Comparison of ENCODE assay signal across 19 cellular contexts in genomic region chr13:77437267-77437666, GRCh38.
DNase-seq lines count a peak whose midpoint lies in the region; FAIRE-seq and TF ChIP-seq lines count a peak whose summit lies in the region.
"Had no signal": no experiment of that assay in that cellular context is flagged by ENCODE, and none has a peak within 500 bp of the region (broad histone marks: within the 10 kb centered on the region; RNA-seq: fewer than 3 reads in every experiment).

No MANE protein-coding gene starts in this region.

- no peak overlapping the region for H3K4me2 ChIP-seq in trophoblast cell (ENCODE audit: low read length)
- H3K4me2 ChIP-seq: BLaER1, GM23338 had no signal

- H3K27me3 ChIP-seq in trophoblast cell (ENCODE audit: insufficient read depth, low read length): no peaks in the 10 kb centered on the region
- H3K27me3 ChIP-seq in vagina: no peaks in the 10 kb centered on the region
- no peaks in the 10 kb centered on the region for H3K27me3 ChIP-seq in adrenal gland
- H3K27me3 ChIP-seq: BLaER1 had no signal

- no peak overlapping the region for H4K91ac ChIP-seq in trophoblast cell (ENCODE audit: low read depth, low read length)

- H2AFZ ChIP-seq in trophoblast cell (ENCODE audit: insufficient read depth, low read length, poor library complexity): no peak overlapping the region
- H2AFZ ChIP-seq: GM23338 had no signal

- H3K9ac ChIP-seq in trophoblast cell (ENCODE audit: low read length): no peak overlapping the region
- H3K9ac ChIP-seq: BLaER1 had no signal

- H3K9me3 ChIP-seq in trophoblast cell (ENCODE audit: insufficient read depth, low read depth, low read length) (no peaks in the 10 kb centered on the region), vagina (no peaks in the 10 kb centered on the region), adrenal gland (replicated peaks in 1 of 3) (no peaks in the 10 kb centered on the region)

- peak overlapping the region; percentile 67 for H3K23ac ChIP-seq in trophoblast cell (ENCODE audit: low read length)

- H4K8ac ChIP-seq in trophoblast cell (ENCODE audit: low read depth, low read length): no peak overlapping the region

- no peak overlapping the region for H2AK5ac ChIP-seq in trophoblast cell (ENCODE audit: low read length)

- H2BK5ac ChIP-seq in trophoblast cell (ENCODE audit: low read depth, low read length, poor library complexity): no peak overlapping the region

- DNase-seq in NCI-H2029 (lab: John Stamatoyannopoulos, UW): peak; percentile 6
- no peak for DNase-seq in NCI-H2029 treated with DMSO at 0.1 percent for 48 hours (lab: John Stamatoyannopoulos, UW)
- no peak for DNase-seq in GM12891 (ENCODE audit: insufficient read length, low spot score)
- DNase-seq in trophoblast cell: no peak
- no peak for DNase-seq in NCI-H510A treated with DMSO at 0.1 percent for 48 hours (lab: John Stamatoyannopoulos, UW)
- DNase-seq in vagina (ENCODE audit: extremely low spot score in 2 of 2): no peak
- DNase-seq in adrenal gland: no peak
- DNase-seq: 8988T; CD4-positive, alpha-beta memory T cell; COR-L47; DMS 273 treated with DMSO at 0.1 percent for 48 hours; DND-41; EL; HCEC 1CT had no signal

- FAIRE-seq in GM12891 (lab: Jason Lieb, UNC): peak; percentile 61
- FAIRE-seq: GM12878, GM19239, H54 had no signal

- H3K18ac ChIP-seq in trophoblast cell (ENCODE audit: low read length): no peak overlapping the region

- TF ChIP-seq CTCF in vagina (IDR thresholded peaks at IDR 0.05) (no peak), adrenal gland (IDR thresholded peaks at IDR 0.05) (no peak)

- no peak overlapping the region for H2BK12ac ChIP-seq in trophoblast cell (ENCODE audit: low read length)

- no peak overlapping the region for H2BK120ac ChIP-seq in trophoblast cell (ENCODE audit: insufficient read depth, low read length, poor library complexity)

- intact Hi-C loops in vagina (cut with DNase I): no loop called here
- intact Hi-C loops in adrenal gland (cut with DNase I): no loop called here

- H3K4ac ChIP-seq in trophoblast cell (ENCODE audit: low read depth, low read length): no peak overlapping the region

- H4K12ac ChIP-seq in trophoblast cell (ENCODE audit: low read depth, low read length): no peak overlapping the region

- no peaks in the 10 kb centered on the region for H3K79me1 ChIP-seq in trophoblast cell (ENCODE audit: low read length)

- H3K36me3 ChIP-seq in trophoblast cell (ENCODE audit: control insufficient read depth in 1 of 2, insufficient read depth in 2 of 2, low read length in 2 of 2) (no peaks in the 10 kb centered on the region), vagina (no peaks in the 10 kb centered on the region), adrenal gland (replicated peaks in 1 of 2) (no peaks in the 10 kb centered on the region)
- H3K36me3 ChIP-seq: BLaER1 had no signal

- no CpG with 5 or more reads among the region's 2 CpGs for WGBS in trophoblast cell (ENCODE audit: extremely low coverage, insufficient coverage, insufficient read length)
- 55 to 73% (median 67%) methylated on average over 2 of the region's 2 CpGs for WGBS in adrenal gland, 4 donors

- H3K4me1 ChIP-seq in trophoblast cell (ENCODE audit: control insufficient read depth in 1 of 2, insufficient read depth in 2 of 2, low read length in 2 of 2) (no peaks in the 10 kb centered on the region), vagina (no peaks in the 10 kb centered on the region), adrenal gland (replicated peaks in 1 of 2) (no peaks in the 10 kb centered on the region)
- H3K4me1 ChIP-seq: BLaER1 had no signal

- no peak overlapping the region for H3K4me3 ChIP-seq in trophoblast cell (ENCODE audit: low read depth, low read length)
- no peak overlapping the region for H3K4me3 ChIP-seq in vagina
- no peak overlapping the region for H3K4me3 ChIP-seq in adrenal gland
- H3K4me3 ChIP-seq: BLaER1, GM12878, GM23338 had no signal

- H3K79me2 ChIP-seq in trophoblast cell (ENCODE audit: control insufficient read depth, insufficient read depth, low read length, poor library complexity): no peaks in the 10 kb centered on the region

- no peak for TF ChIP-seq POLR2A in GM12891 (IDR thresholded peaks at IDR 0.05; ENCODE audit: low read depth, low read length)
- no peak for TF ChIP-seq POLR2A in vagina (IDR thresholded peaks at IDR 0.05)
- TF ChIP-seq POLR2A in adrenal gland (IDR thresholded peaks at IDR 0.05): no peak

- H3K27ac ChIP-seq in trophoblast cell (ENCODE audit: low read depth, low read length) (no peak overlapping the region), vagina (no peak overlapping the region), adrenal gland (no peak overlapping the region)
- H3K27ac ChIP-seq: BLaER1 had no signal

- no peak overlapping the region for H3K14ac ChIP-seq in trophoblast cell (ENCODE audit: low read length)

TF ChIP-seq in GM12891, 5 proteins besides CTCF, POLR2A, EP300 and RAD21:
- TF ChIP-seq SPI1 (IDR thresholded peaks at IDR 0.05; ENCODE audit: low read depth, low read length): no peak
TF ChIP-seq in GM12891: peak in this region for 0.
